Comparison of ENCODE assay signal across 1 cellular context in the genomic region with DNA sequence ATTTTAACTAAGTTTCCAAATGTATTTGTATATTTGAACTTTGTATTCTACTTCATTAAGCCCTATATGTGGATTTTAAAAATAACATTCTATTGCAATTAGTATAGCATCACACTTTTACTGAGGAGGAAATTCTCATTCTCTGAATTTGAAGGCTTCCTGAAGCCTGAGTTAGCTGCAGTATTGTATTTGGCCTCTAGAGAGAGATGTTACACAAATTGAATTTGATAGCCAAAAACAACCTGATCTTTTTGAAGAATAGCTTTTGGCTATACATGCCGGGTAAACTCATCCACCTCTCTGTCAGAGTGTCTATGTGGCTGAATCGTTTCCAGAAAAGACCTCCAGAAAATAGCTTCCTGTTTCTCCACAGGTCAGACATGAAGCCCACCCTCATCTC.
TF ChIP-seq lines count a peak whose summit lies in the region.

No MANE protein-coding gene starts in this region.

TF ChIP-seq in liver, 16 proteins besides CTCF, POLR2A, EP300 and RAD21 (continued from another document):
- TF ChIP-seq FOXA2 (IDR thresholded peaks at IDR 0.05), result no peak
- TF ChIP-seq SP1 (IDR thresholded peaks at IDR 0.05), result no peak
